ENCODE assay signal across 15 cellular contexts in the genomic region with DNA sequence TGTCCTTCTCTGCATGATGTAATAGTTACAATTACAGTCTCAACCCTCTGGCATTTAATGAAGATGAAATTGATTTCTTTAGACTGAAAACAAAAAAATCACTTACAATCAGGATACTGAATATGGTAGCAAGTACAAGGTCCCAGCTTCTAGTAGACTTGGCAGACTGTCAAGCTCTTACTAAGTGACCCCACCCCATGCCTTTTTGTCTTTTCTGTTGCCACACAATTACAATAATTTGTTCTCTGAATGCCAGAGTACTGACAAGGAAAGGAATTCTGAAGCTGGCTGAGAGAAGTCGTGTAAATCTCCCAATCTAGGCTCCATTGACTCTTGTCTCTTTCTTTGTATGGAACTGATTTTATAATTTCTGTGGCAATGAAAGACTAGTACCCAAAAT.
A peak's percentile ranks its signal among the peaks of the same experiment; 100 is the strongest.
DNase-seq lines count a peak whose midpoint lies in the region; ATAC-seq and TF ChIP-seq lines count a peak whose summit lies in the region.
"Had no signal": no experiment of that assay in that cellular context is flagged by ENCODE, and none has a peak within 500 bp of the region (broad histone marks: within the 10 kb centered on the region; RNA-seq: fewer than 3 reads in every experiment).

No MANE protein-coding gene starts in this region.

- no peaks in the 10 kb centered on the region for H3K27me3 ChIP-seq in MG63

- no peak for ATAC-seq in GM21529 (IDR thresholded peaks at IDR 0.05; ENCODE audit: unreplicated experiment)
- no peak for ATAC-seq in activated CD8-positive, alpha-beta T cell treated with anti-CD3 and anti-CD28 coated beads, Interleukin-2, amount 10 ng/mL, durations not matched to agents 7 days and 5 days

- CTCF ChIA-PET in activated CD8-positive, alpha-beta T cell treated with anti-CD3 and anti-CD28 coated beads, Interleukin-2, amount 10 ng/mL, durations not matched to agents 7 days and 5 days (lab: Charles Lee): no interaction called here

- DNase-seq in AG09319 (ENCODE audit: extremely low read depth, low read depth) (peak; percentile 7), MG63 (peak; percentile 23), astrocyte of the hippocampus (ENCODE audit: low read depth, low spot score) (peak; percentile 90), iris pigment epithelial cell (ENCODE audit: low read depth) (peak; percentile 32), NOMO-1 treated with dmso at 0.1 percent for 144 hours (lab: John Stamatoyannopoulos, UW; ENCODE audit: unreplicated experiment) (no peak), superior temporal gyrus (ENCODE audit: extremely low spot score) (no peak)
- no peak for DNase-seq in activated CD8-positive, alpha-beta T cell treated with anti-CD3 and anti-CD28 coated beads, Interleukin-2, amount 10 ng/mL, durations not matched to agents 7 days and 5 days
- DNase-seq: activated effector memory CD4-positive, alpha-beta T cell treated with anti-CD3 and anti-CD28 coated beads, Interleukin-2, amount 50 U/mL, for 16 hours; DMS53; NCI-H1048; NCI-H510A; nucleus accumbens had no signal

- TF ChIP-seq CTCF in AG09319 (IDR thresholded peaks at IDR 0.05; ENCODE audit: low read depth, low read length): no peak

- H3K9me3 ChIP-seq in MG63: no peaks in the 10 kb centered on the region
- H3K9me3 ChIP-seq: thoracic aorta had no signal

- no peak overlapping the region for H3K27ac Mint-ChIP-seq in activated CD8-positive, alpha-beta T cell treated with anti-CD3 and anti-CD28 coated beads, Interleukin-2, amount 10 ng/mL, durations not matched to agents 7 days and 5 days

- no peaks in the 10 kb centered on the region for H3K4me1 Mint-ChIP-seq in activated CD8-positive, alpha-beta T cell treated with anti-CD3 and anti-CD28 coated beads, Interleukin-2, amount 10 ng/mL, durations not matched to agents 7 days and 5 days (ENCODE audit: low read depth)

- H3K9me3 Mint-ChIP-seq in activated CD8-positive, alpha-beta T cell treated with anti-CD3 and anti-CD28 coated beads, Interleukin-2, amount 10 ng/mL, durations not matched to agents 7 days and 5 days (ENCODE audit: insufficient read depth): no peaks in the 10 kb centered on the region

- no peaks in the 10 kb centered on the region for H3K36me3 ChIP-seq in MG63
- H3K36me3 ChIP-seq: thoracic aorta had no signal

- H3K4me3 Mint-ChIP-seq in activated CD8-positive, alpha-beta T cell treated with anti-CD3 and anti-CD28 coated beads, Interleukin-2, amount 10 ng/mL, durations not matched to agents 7 days and 5 days: no peak overlapping the region

- H3K27me3 Mint-ChIP-seq in activated CD8-positive, alpha-beta T cell treated with anti-CD3 and anti-CD28 coated beads, Interleukin-2, amount 10 ng/mL, durations not matched to agents 7 days and 5 days (ENCODE audit: low read depth): peaks cover 3% of the 10 kb centered on the region

- no peak overlapping the region for H3K4me3 ChIP-seq in MG63
- H3K4me3 ChIP-seq: lung, thoracic aorta had no signal

- POLR2A ChIA-PET in activated CD8-positive, alpha-beta T cell treated with anti-CD3 and anti-CD28 coated beads, Interleukin-2, amount 10 ng/mL, durations not matched to agents 7 days and 5 days (lab: Charles Lee): no interaction called here

- no peaks in the 10 kb centered on the region for H3K36me3 Mint-ChIP-seq in activated CD8-positive, alpha-beta T cell treated with anti-CD3 and anti-CD28 coated beads, Interleukin-2, amount 10 ng/mL, durations not matched to agents 7 days and 5 days (ENCODE audit: low read depth)

Comparison
In these comparisons a context has a peak if more than half of its experiments do, and no peak if none do; other contexts are left out.
1. DNase-seq: peak in AG09319 (single experiment), MG63 (single experiment), astrocyte of the hippocampus (single experiment) and iris pigment epithelial cell (single experiment); none in NOMO-1 treated with dmso at 0.1 percent for 144 hours (single experiment), superior temporal gyrus (single experiment) and activated CD8-positive, alpha-beta T cell treated with anti-CD3 and anti-CD28 coated beads, Interleukin-2, amount 10 ng/mL, durations not matched to agents 7 days and 5 days (single experiment).